Comparison of ENCODE assay signal across 8 cellular contexts in the genomic region with DNA sequence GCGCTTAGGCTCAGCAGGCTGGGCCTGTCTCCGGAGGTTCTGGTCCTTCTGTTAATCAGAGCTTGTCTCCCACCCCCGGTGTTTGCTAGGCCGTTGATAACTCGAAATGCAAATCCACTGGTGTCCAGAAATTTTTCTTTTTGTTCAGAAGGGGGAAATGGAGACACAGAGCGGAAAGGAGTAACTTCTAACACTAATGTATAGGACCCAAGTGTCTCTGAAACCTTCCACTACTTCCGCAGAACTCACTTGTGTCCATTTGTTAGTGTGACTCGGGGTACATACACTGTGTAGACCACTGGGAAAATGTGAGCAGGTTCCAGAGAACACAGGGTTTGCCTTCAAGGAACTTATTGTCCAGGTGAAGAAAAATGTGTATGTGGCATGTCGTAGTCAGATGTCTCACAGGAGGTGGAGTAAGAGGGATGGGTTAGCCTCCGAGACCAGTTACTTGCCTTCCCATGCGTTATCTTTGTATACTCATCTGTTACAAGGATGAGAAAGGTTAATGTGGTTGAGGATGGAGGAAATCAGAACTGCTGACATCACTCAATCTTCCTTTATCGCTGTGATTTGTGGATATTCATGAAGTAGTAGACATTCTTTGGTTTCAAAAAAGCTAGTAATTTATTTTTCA. TPM values are rescaled to one million over a fixed set of nuclear protein-coding genes. Genes with fewer than 3 reads are reported as not detected.
A peak's percentile ranks its signal among the peaks of the same experiment; 100 is the strongest.
DNase-seq lines count a peak whose midpoint lies in the region; ATAC-seq, FAIRE-seq and TF ChIP-seq lines count a peak whose summit lies in the region.

No MANE protein-coding gene starts in this region.

- H3K9ac ChIP-seq in BLaER1 treated with 17β-estradiol and CSF1 and Interleukin-3, amounts not matched to agents 10 nM and 100 nM, result peak overlapping the region; percentile 92 to 99 (median 97)

- H3K27ac Mint-ChIP-seq in effector memory CD8-positive, alpha-beta T cell, result peak overlapping the region; percentile 94 to 97

- DNase-seq in GM19239 (ENCODE audit: insufficient read length, low spot score) (no peak), HL-60 (ENCODE audit: low read depth in 1 of 2, low spot score in 1 of 2) (peak; percentile 15 to 20), WERI-Rb-1 (no peak)
- DNase-seq in effector memory CD8-positive, alpha-beta T cell, result peak; percentile 11 to 29 (median 12)

- TF ChIP-seq CTCF in HL-60 (IDR thresholded peaks at IDR 0.05; ENCODE audit: insufficient read depth, low read length), result no peak
- no peak for TF ChIP-seq CTCF in WERI-Rb-1 (IDR thresholded peaks at IDR 0.05; ENCODE audit: low read depth, low read length)

- 0 to 11% methylated on average over 9 of the region's 12 CpGs for WGBS in mesodermal cell (ENCODE audit: insufficient coverage in 2 of 2), 2 experiments
- 1% methylated on average over 12 of the region's 12 CpGs for WGBS in urinary bladder

- peaks cover 27% of the 10 kb centered on the region for H3K36me3 Mint-ChIP-seq in effector memory CD8-positive, alpha-beta T cell (ENCODE audit: insufficient read depth)

- H3K27me3 ChIP-seq in BLaER1 treated with 17β-estradiol and CSF1 and Interleukin-3, amounts not matched to agents 10 nM and 100 nM, result no peaks in the 10 kb centered on the region
- H3K27me3 ChIP-seq in HL-60 (ENCODE audit: insufficient read depth, poor library complexity, severe bottlenecking) (no peaks in the 10 kb centered on the region), WERI-Rb-1 (ENCODE audit: insufficient read depth, low read depth, severe bottlenecking) (no peaks in the 10 kb centered on the region)

- H3K27ac ChIP-seq in BLaER1 treated with 17β-estradiol and CSF1 and Interleukin-3, amounts not matched to agents 10 nM and 100 nM, result peak overlapping the region; percentile 92 to 98 (median 97)
- H3K27ac ChIP-seq in HL-60 (replicated peaks), result peak overlapping the region; percentile 95
- H3K27ac ChIP-seq in WERI-Rb-1, result peak overlapping the region; percentile 98
- peak overlapping the region; percentile 99 for H3K27ac ChIP-seq in mesodermal cell (ENCODE audit: low read depth, low read length, severe bottlenecking)
- H3K27ac ChIP-seq in urinary bladder (ENCODE audit: low read depth), result peak overlapping the region; percentile 100

- peaks cover 24 to 50% (median 32%) of the 10 kb centered on the region in 10 experiments for H3K4me1 ChIP-seq in BLaER1 treated with 17β-estradiol and CSF1 and Interleukin-3, amounts not matched to agents 10 nM and 100 nM
- H3K4me1 ChIP-seq in mesodermal cell (ENCODE audit: control insufficient read depth, insufficient read depth, low read length, poor library complexity, severe bottlenecking), result peaks cover 4% of the 10 kb centered on the region
- peaks cover 2% of the 10 kb centered on the region for H3K4me1 ChIP-seq in urinary bladder (ENCODE audit: insufficient read depth)

- peak; percentile 73 for FAIRE-seq in GM19239 (lab: Jason Lieb, UNC)

- peaks cover 46 to 55% (median 50%) of the 10 kb centered on the region in 11 experiments for H4K20me1 ChIP-seq in BLaER1 treated with 17β-estradiol and CSF1 and Interleukin-3, amounts not matched to agents 10 nM and 100 nM

- no peaks in the 10 kb centered on the region for H3K27me3 Mint-ChIP-seq in effector memory CD8-positive, alpha-beta T cell

- H3K9me3 ChIP-seq in BLaER1 treated with 17β-estradiol and CSF1 and Interleukin-3, amounts not matched to agents 10 nM and 100 nM (replicated peaks in 1 of 11), result no peaks in the 10 kb centered on the region
- H3K9me3 ChIP-seq in WERI-Rb-1 (ENCODE audit: severe bottlenecking), result no peaks in the 10 kb centered on the region
- H3K9me3 ChIP-seq in mesodermal cell (ENCODE audit: control insufficient read depth, low read length), result no peaks in the 10 kb centered on the region

- no peaks in the 10 kb centered on the region for H3K9me3 Mint-ChIP-seq in effector memory CD8-positive, alpha-beta T cell

- peak; percentile 44 for ATAC-seq in effector memory CD8-positive, alpha-beta T cell (replicated peaks)
- no peak for ATAC-seq in GM21526 (IDR thresholded peaks at IDR 0.05; ENCODE audit: low FRiP score, unreplicated experiment)

- H3K4me3 Mint-ChIP-seq in effector memory CD8-positive, alpha-beta T cell, result peak overlapping the region; percentile 84 to 90

- H3K4me2 ChIP-seq in BLaER1 treated with 17β-estradiol and CSF1 and Interleukin-3, amounts not matched to agents 10 nM and 100 nM, result peak overlapping the region; percentile 73 to 98 (median 90)

- H3K4me1 Mint-ChIP-seq in effector memory CD8-positive, alpha-beta T cell (ENCODE audit: low read depth in 2 of 2), result peaks cover 41 to 51% of the 10 kb centered on the region in 2 donors

- peaks cover 13 to 30% (median 15%) of the 10 kb centered on the region in 11 experiments for H3K36me3 ChIP-seq in BLaER1 treated with 17β-estradiol and CSF1 and Interleukin-3, amounts not matched to agents 10 nM and 100 nM
- H3K36me3 ChIP-seq in WERI-Rb-1 (peaks cover 9% of the 10 kb centered on the region), mesodermal cell (ENCODE audit: control insufficient read depth, insufficient read depth, low read length) (peaks cover 18% of the 10 kb centered on the region), urinary bladder (ENCODE audit: insufficient read depth) (peaks cover 1% of the 10 kb centered on the region)

- H3K4me3 ChIP-seq in BLaER1 treated with 17β-estradiol and CSF1 and Interleukin-3, amounts not matched to agents 10 nM and 100 nM, result peak overlapping the region; percentile 85 to 100 (median 96)
- H3K4me3 ChIP-seq in HL-60 (replicated peaks; ENCODE audit: insufficient read depth, low read length) (peak overlapping the region; percentile 96), WERI-Rb-1 (ENCODE audit: low read depth, low read length) (peak overlapping the region; percentile 97), mesodermal cell (ENCODE audit: extremely low read depth, insufficient read depth, low read length, poor library complexity, severe bottlenecking) (peak overlapping the region; percentile 99), urinary bladder (ENCODE audit: low read depth, low read length) (peak overlapping the region; percentile 99)

RNA-seq across cellular contexts. Expression of a gene that starts 0.8 kb away (rescaled TPM):
- 239 TPM for polyA plus RNA-seq in mesodermal cell (2013, experiment 1 of 2)
- 232 TPM for polyA plus RNA-seq in mesodermal cell (2013, experiment 2 of 2)
- 141 TPM for total RNA-seq in urinary bladder
- polyA plus RNA-seq in urinary bladder, result 90.2 TPM

RNA-seq across cellular contexts. Expression of a gene that starts 7.3 kb away (rescaled TPM):
- polyA plus RNA-seq in mesodermal cell (2013, experiment 1 of 2), result 19.8 TPM
- 22.0 TPM for polyA plus RNA-seq in mesodermal cell (2013, experiment 2 of 2)
- total RNA-seq in urinary bladder, result 26.1 TPM
- 25.1 TPM for polyA plus RNA-seq in urinary bladder

RNA-seq across cellular contexts. Expression of a gene that starts 34.4 kb away (rescaled TPM):
- 95.0 TPM for polyA plus RNA-seq in mesodermal cell (2013, experiment 1 of 2)
- polyA plus RNA-seq in mesodermal cell (2013, experiment 2 of 2), result 74.6 TPM
- 54.0 TPM for total RNA-seq in urinary bladder
- 112 TPM for polyA plus RNA-seq in urinary bladder

RNA-seq across cellular contexts. Expression of a gene that starts 42.0 kb away (rescaled TPM):
- polyA plus RNA-seq in mesodermal cell (2013, experiment 1 of 2), result 14.3 TPM
- 12.0 TPM for polyA plus RNA-seq in mesodermal cell (2013, experiment 2 of 2)
- 14.1 TPM for total RNA-seq in urinary bladder
- polyA plus RNA-seq in urinary bladder, result 23.9 TPM

RNA-seq across cellular contexts. Expression of a gene that starts 45.8 kb away (rescaled TPM):
- polyA plus RNA-seq in mesodermal cell (2013, experiment 1 of 2), result not detected
- not detected for polyA plus RNA-seq in mesodermal cell (2013, experiment 2 of 2)
- total RNA-seq in urinary bladder, result not detected
- 0.49 TPM for polyA plus RNA-seq in urinary bladder

Comparison
In these comparisons a context has a peak if more than half of its experiments do, and no peak if none do; other contexts are left out.
1. DNase-seq: peak in HL-60 (2 of 2) and effector memory CD8-positive, alpha-beta T cell (3 of 3); none in GM19239 (single experiment) and WERI-Rb-1 (single experiment).
2. Peak in every context shown above with its lines, with median percentiles within 50 percentile points of each other: H3K27ac ChIP-seq and H3K4me3 ChIP-seq.